ENCODE assay signal across 14 cellular contexts in the genomic region with DNA sequence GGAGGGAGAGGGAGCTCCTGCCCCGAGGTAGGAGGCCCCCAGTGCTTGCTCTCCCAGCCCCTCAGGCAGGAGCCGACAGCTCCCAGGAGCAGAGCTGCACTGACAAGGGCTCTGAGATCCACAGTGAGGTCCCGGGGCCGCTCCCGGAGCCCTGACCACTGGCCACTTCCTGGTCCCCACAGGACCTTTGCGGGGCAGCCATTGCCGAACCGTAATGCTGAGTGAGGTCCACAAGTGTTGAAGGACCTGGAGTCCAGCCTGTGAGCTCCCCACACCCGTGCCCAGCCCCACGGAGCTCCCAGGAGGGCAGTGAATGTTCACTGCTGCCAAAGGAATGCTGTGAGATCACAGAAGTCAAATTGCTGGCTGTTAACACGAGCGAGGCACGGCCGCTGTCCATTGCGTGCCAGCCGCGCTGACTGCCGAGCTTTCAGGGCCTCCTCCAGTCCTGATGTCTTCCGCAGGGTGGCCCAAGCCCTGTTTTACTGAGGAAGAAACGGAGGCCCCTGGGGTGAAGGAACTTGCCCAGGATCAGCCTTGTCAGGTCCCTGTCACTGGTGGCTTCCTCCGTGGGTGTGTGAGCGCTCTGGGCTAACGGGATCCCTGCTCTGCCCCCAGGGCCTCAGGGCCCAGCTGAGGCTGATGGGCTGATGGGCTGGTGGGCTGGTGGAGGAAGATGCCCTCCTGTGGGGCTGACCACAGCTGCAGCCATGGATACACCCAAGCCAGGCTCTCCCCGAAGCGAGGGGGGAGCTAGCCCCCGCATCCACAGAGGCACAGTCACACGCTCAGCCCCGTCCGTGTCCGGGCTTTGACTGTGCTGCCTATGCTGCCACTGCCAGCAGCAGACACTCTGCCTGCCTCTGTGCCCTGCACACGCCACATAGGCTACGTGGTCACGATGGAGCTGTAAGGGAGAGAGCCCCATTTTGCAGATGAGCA.
A peak's percentile ranks its signal among the peaks of the same experiment; 100 is the strongest.
DNase-seq lines count a peak whose midpoint lies in the region; ATAC-seq and TF ChIP-seq lines count a peak whose summit lies in the region.
"Had no signal": no experiment of that assay in that cellular context is flagged by ENCODE, and none has a peak within 500 bp of the region (broad histone marks: within the 10 kb centered on the region; RNA-seq: fewer than 3 reads in every experiment).

No MANE protein-coding gene starts in this region.

- peaks cover 8 to 31% of the 10 kb centered on the region in 2 donors for H3K4me1 ChIP-seq in thoracic aorta (ENCODE audit: control insufficient read depth in 1 of 2, low read depth in 2 of 2)

- H3K4me3 ChIP-seq in MG63 = no peak overlapping the region
- H3K4me3 ChIP-seq in choroid plexus epithelial cell (ENCODE audit: low read depth, low read length) = no peak overlapping the region
- peak overlapping the region; percentile 31 for H3K4me3 ChIP-seq in thoracic aorta

- peak overlapping the region; percentile 16 to 25 for H3K27ac ChIP-seq in thoracic aorta

- H3K9me3 ChIP-seq in MG63 = no peaks in the 10 kb centered on the region
- no peaks in the 10 kb centered on the region for H3K9me3 ChIP-seq in thoracic aorta

- H3K27me3 ChIP-seq in MG63 = no peaks in the 10 kb centered on the region
- H3K27me3 ChIP-seq in thoracic aorta (replicated peaks; ENCODE audit: insufficient read depth) = no peaks in the 10 kb centered on the region

- ATAC-seq in thoracic aorta (ENCODE audit: insufficient number of reproducible peaks, low FRiP score, low read depth) = peak; percentile 46
- no peak for ATAC-seq in HG03354 (IDR thresholded peaks at IDR 0.05; ENCODE audit: poor library complexity, severe bottlenecking, unreplicated experiment)

- H3K36me3 ChIP-seq in MG63 (no peaks in the 10 kb centered on the region), thoracic aorta (no peaks in the 10 kb centered on the region)

- TF ChIP-seq CTCF in choroid plexus epithelial cell (conservative IDR thresholded peaks at IDR 0.05; ENCODE audit: low read depth, low read length) (no peak), thoracic aorta (IDR thresholded peaks at IDR 0.05) (no peak)

- DNase-seq in MG63 (peak; percentile 57), choroid plexus epithelial cell (ENCODE audit: low read depth) (peak; percentile 60), hepatic stellate cell (ENCODE audit: low spot score) (peak; percentile 88), thoracic aorta (ENCODE audit: low spot score) (peak; percentile 9), NCI-H2227 (lab: John Stamatoyannopoulos, UW; ENCODE audit: unreplicated experiment) (no peak), COLO829 (ENCODE audit: low spot score) (no peak)
- DNase-seq: activated CD4-positive, alpha-beta T cell treated with anti-CD3 and anti-CD28 coated beads, Interleukin-2, amount 50 U/mL, for 1 hour; activated naive CD4-positive, alpha-beta T cell treated with anti-CD3 and anti-CD28 coated beads, Interleukin-2, amount 10 ng/mL, durations not matched to agents 7 days and 5 days; DMS53; effector CD8-positive, alpha-beta T cell; NCI-H1048; NCI-H774; stimulated activated naive CD4-positive, alpha-beta T cell treated with Interleukin-2 at 50 U/mL for 16 hours had no signal

Comparison
In these comparisons a context has a peak if more than half of its experiments do, and no peak if none do; other contexts are left out.
1. DNase-seq: peak in MG63 (single experiment), choroid plexus epithelial cell (single experiment), hepatic stellate cell (single experiment) and thoracic aorta (single experiment); none in NCI-H2227 (single experiment) and COLO829 (single experiment).